13 cellular contexts compared by ENCODE assay signal in genomic region chr3:46484911-46485696, GRCh38. TPM values are rescaled to one million over a fixed set of nuclear protein-coding genes. Genes with fewer than 3 reads are reported as not detected.
DNase-seq lines count a peak whose midpoint lies in the region; ATAC-seq and TF ChIP-seq lines count a peak whose summit lies in the region.
"Had no signal": no experiment of that assay in that cellular context is flagged by ENCODE, and none has a peak within 500 bp of the region (broad histone marks: within the 10 kb centered on the region; RNA-seq: fewer than 3 reads in every experiment).

No MANE protein-coding gene starts in this region.

- H3K4me3 ChIP-seq in sigmoid colon, result no peak overlapping the region

- TF ChIP-seq CTCF in sigmoid colon (IDR thresholded peaks at IDR 0.05) (no peak), GM10266 (IDR thresholded peaks at IDR 0.05; ENCODE audit: control insufficient read depth, insufficient read depth, low read depth, missing control alignments) (no peak)

- peaks cover 0 to 8% (median 5%) of the 10 kb centered on the region in 4 donors for H3K4me1 ChIP-seq in sigmoid colon

- H3K27me3 ChIP-seq in sigmoid colon, result no peaks in the 10 kb centered on the region

- DNase-seq in NCI-H1417 treated with DMSO at 0.1 percent for 48 hours (lab: John Stamatoyannopoulos, UW) (peak; percentile 32), NCI-H82 treated with DMSO at 0.1 percent for 48 hours (lab: John Stamatoyannopoulos, UW; ENCODE audit: unreplicated experiment) (peak; percentile 18), kidney tubule cell (ENCODE audit: low spot score) (peak; percentile 60), sigmoid colon (peak; percentile 53), GM10266 (ENCODE audit: extremely low spot score) (no peak)
- DNase-seq in stimulated activated naive CD4-positive, alpha-beta T cell (lab: John Stamatoyannopoulos, UW), result no peak
- DNase-seq: activated T-cell treated with anti-CD3 and anti-CD28 coated beads, Interleukin-2, amount 50 U/mL, for 72 hours; amniotic stem cell; CD4-positive, CD25-positive, alpha-beta regulatory T cell; NK-92 treated with Interleukin-12 subunit alpha and Interleukin-12 subunit beta, amount 100 ng/mL, for 24 hours had no signal

- no peak for TF ChIP-seq POLR2A in sigmoid colon (IDR thresholded peaks at IDR 0.05)

- 29 to 64% methylated on average over 10 of the region's 10 CpGs for WGBS in sigmoid colon, 2 donors

- intact Hi-C loops in sigmoid colon (cut with DNase I), result loop anchor here (5.0 kb wide), 1 partner anchor 72 kb away; no protein-coding TSS in a partner anchor

- no peaks in the 10 kb centered on the region for H3K36me3 ChIP-seq in sigmoid colon

- ATAC-seq in HG02870 (IDR thresholded peaks at IDR 0.05; ENCODE audit: unreplicated experiment), result no peak
- no peak for ATAC-seq in GM18907 (IDR thresholded peaks at IDR 0.05; ENCODE audit: unreplicated experiment)
- ATAC-seq: activated CD4-positive, CD25-positive, alpha-beta regulatory T cell treated with anti-CD3 and anti-CD28 coated beads, Interleukin-2, amount 50 U/mL, for 24 hours; activated T-cell treated with anti-CD3 and anti-CD28 coated beads, Interleukin-2, amount 50 U/mL, for 72 hours had no signal

- no peaks in the 10 kb centered on the region for H3K9me3 ChIP-seq in sigmoid colon

- no peak for TF ChIP-seq EP300 in sigmoid colon (IDR thresholded peaks at IDR 0.05)

- H3K27ac ChIP-seq in sigmoid colon, result no peak overlapping the region

RNA-seq across cellular contexts. Expression of gene RTP3, which starts 12.7 kb away (rescaled TPM):
- total RNA-seq in sigmoid colon, result not detected
- polyA plus RNA-seq in sigmoid colon, result not detected
- total RNA-seq: activated T-cell treated with anti-CD3 and anti-CD28 coated beads, Interleukin-2, amount 50 U/mL, for 72 hours; CD4-positive, CD25-positive, alpha-beta regulatory T cell had no signal
- polyA plus RNA-seq: CD4-positive, CD25-positive, alpha-beta regulatory T cell had no signal

RNA-seq across cellular contexts. Expression of gene LTF, which starts 20.4 kb away (rescaled TPM):
- total RNA-seq in sigmoid colon, result under 1 TPM in 3 of 4 donors, not detected in 1; 0.16 to 0.36 (median 0.28) TPM
- 10 to 100 TPM in 1 of 3 donors, 1 to 10 TPM in 1, not detected in 1; 1.2 to 38.0 TPM for polyA plus RNA-seq in sigmoid colon
- total RNA-seq: activated T-cell treated with anti-CD3 and anti-CD28 coated beads, Interleukin-2, amount 50 U/mL, for 72 hours; CD4-positive, CD25-positive, alpha-beta regulatory T cell had no signal
- polyA plus RNA-seq: CD4-positive, CD25-positive, alpha-beta regulatory T cell had no signal

Comparison
In these comparisons a context has a peak if more than half of its experiments do, and no peak if none do; other contexts are left out.
1. DNase-seq: peak in NCI-H1417 treated with DMSO at 0.1 percent for 48 hours (single experiment), NCI-H82 treated with DMSO at 0.1 percent for 48 hours (single experiment), kidney tubule cell (single experiment) and sigmoid colon (single experiment); none in stimulated activated naive CD4-positive, alpha-beta T cell (0 of 6) and GM10266 (single experiment).